Comparison of ENCODE assay signal across 8 cellular contexts in the genomic region with DNA sequence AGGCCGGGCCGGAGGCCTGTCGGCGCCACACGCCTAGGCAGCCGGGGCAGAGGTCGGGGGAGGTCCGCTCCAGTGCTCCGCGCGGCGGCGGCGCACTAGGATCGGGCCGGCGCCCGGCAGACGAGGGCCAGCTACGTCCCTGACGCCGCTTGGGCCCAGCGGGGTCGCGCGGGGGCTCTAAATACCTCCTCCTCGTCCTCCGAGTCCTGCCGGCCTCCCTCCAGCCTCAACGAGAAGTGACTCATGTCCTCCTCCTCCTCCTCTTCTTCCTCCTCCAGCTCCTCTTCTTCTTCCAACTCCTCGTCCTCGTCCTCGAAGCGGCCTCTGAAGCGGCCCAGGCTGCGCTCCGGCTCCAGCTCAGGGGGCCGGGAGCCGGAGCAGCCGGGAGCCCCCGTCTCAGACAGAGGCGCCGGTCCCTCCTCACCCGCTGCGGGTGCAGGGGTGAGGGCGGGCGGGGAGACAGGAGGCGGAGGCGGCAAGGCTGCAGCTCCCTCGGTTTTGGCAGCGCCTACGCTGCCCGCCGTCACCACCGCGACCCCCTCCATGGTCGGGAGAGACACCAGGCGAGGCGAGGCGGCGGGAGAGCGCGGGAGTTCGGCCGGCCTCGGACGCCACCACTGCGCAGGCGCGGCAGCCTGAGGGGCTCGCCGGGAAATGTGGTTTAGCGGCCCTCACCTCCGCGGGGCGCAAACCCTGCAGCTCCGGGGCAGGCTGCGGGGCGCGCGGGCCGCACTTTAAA. TPM values are rescaled to one million over a fixed set of nuclear protein-coding genes. Genes with fewer than 3 reads are reported as not detected.
DNase-seq lines count a peak whose midpoint lies in the region; ATAC-seq lines count a peak whose summit lies in the region.

Gene PCGF6, minus strand, starts transcription at position 619 of the 739 bp plus-strand sequence. Its CDS starts 74 bp downstream, at position 545.

- peak; percentile 91 for ATAC-seq in GM18511 (IDR thresholded peaks at IDR 0.05; ENCODE audit: unreplicated experiment)
- ATAC-seq in HG03039 (IDR thresholded peaks at IDR 0.05; ENCODE audit: unreplicated experiment): peak; percentile 89

- peak; percentile 67 for DNase-seq in A172 (ENCODE audit: low spot score)
- DNase-seq in NCI-H2227 (lab: John Stamatoyannopoulos, UW; ENCODE audit: unreplicated experiment): peak; percentile 90
- DNase-seq in activated CD4-positive, CD25-positive, alpha-beta regulatory T cell (lab: John Stamatoyannopoulos, UW): peak; percentile 38 to 53 (median 41)
- peak; percentile 56 for DNase-seq in central memory CD4-positive, alpha-beta T cell
- DNase-seq in iris pigment epithelial cell (ENCODE audit: low read depth): peak; percentile 66
- peak; percentile 53 to 71 for DNase-seq in stimulated activated CD4-positive, alpha-beta T cell treated with anti-CD3 and anti-CD28 coated beads, Interleukin-12 subunit alpha, Interleukin-12 subunit beta, amount 100 ng/mL, for 24 hours (ENCODE audit: low read depth in 2 of 2)

RNA-seq across cellular contexts. Expression of gene PCGF6, which starts in this region (rescaled TPM):
- 42.0 and 42.8 TPM in 2 replicates for total RNA-seq in A172 (2014; rRNA removed; shearing (Covaris generic))

Comparison
In these comparisons a context has a peak if more than half of its experiments do, and no peak if none do; other contexts are left out.
1. Peak in every context shown above with its lines: DNase-seq and ATAC-seq.